ENCODE assay signal across 8 cellular contexts in genomic region chr9:757246-757881, GRCh38.
DNase-seq lines count a peak whose midpoint lies in the region; ATAC-seq and TF ChIP-seq lines count a peak whose summit lies in the region.

No MANE protein-coding gene starts in this region.

- peak; percentile 15 for DNase-seq in AG04450 (ENCODE audit: low read depth, low spot score)
- no peak for DNase-seq in Panc1 (ENCODE audit: low read depth, low spot score)
- DNase-seq in naive thymus-derived CD4-positive, alpha-beta T cell, result peak in 1 of 9 donors; percentile 4
- no peak for DNase-seq in NCI-H187 (lab: John Stamatoyannopoulos, UW)

- H3K27me3 Mint-ChIP-seq in naive thymus-derived CD4-positive, alpha-beta T cell, result peaks cover 0 to 10% (median 5%) of the 10 kb centered on the region in 5 donors

- peaks cover 0 to 22% (median 0%) of the 10 kb centered on the region in 7 donors for H3K4me1 Mint-ChIP-seq in naive thymus-derived CD4-positive, alpha-beta T cell

- BruUV-seq in Panc1 (replicated peaks; lab: Mats Ljungman, UMichigan), result no TSS peak

- CTCF ChIA-PET in AG04450 (lab: Charles Lee), result interaction anchor here (0.5 to 1.5 kb wide), 7 partner anchors 20 to 140 kb away, joined by 3 to 5 read pairs (median 3); no protein-coding TSS in a partner anchor
- CTCF ChIA-PET in Panc1 (lab: Charles Lee), result no interaction called here
- CTCF ChIA-PET in naive thymus-derived CD4-positive, alpha-beta T cell (lab: Charles Lee), result no interaction called here

- H3K27me3 ChIP-seq in AG04450 (ENCODE audit: control insufficient read depth, insufficient read depth, low read length) (no peaks in the 10 kb centered on the region), Panc1 (ENCODE audit: control insufficient read depth, insufficient read depth, low read length) (no peaks in the 10 kb centered on the region)
- H3K27me3 ChIP-seq in naive thymus-derived CD4-positive, alpha-beta T cell (ENCODE audit: control insufficient read depth in 2 of 2, insufficient read depth in 2 of 2, low read length in 2 of 2), result no peaks in the 10 kb centered on the region

- H3K9me3 ChIP-seq in AG04450 (ENCODE audit: control insufficient read depth, insufficient read depth, low read length) (no peaks in the 10 kb centered on the region), Panc1 (ENCODE audit: control insufficient read depth, insufficient read depth, low read depth, low read length) (no peaks in the 10 kb centered on the region)
- H3K9me3 ChIP-seq in naive thymus-derived CD4-positive, alpha-beta T cell (ENCODE audit: control insufficient read depth in 2 of 3, low read length in 3 of 3), result no peaks in the 10 kb centered on the region

- peaks cover 0 to 3% (median 0%) of the 10 kb centered on the region in 5 donors for H3K36me3 Mint-ChIP-seq in naive thymus-derived CD4-positive, alpha-beta T cell

- H3K36me3 ChIP-seq in Panc1 (ENCODE audit: control insufficient read depth, insufficient read depth, low read length), result no peaks in the 10 kb centered on the region
- no peaks in the 10 kb centered on the region for H3K36me3 ChIP-seq in naive thymus-derived CD4-positive, alpha-beta T cell (ENCODE audit: control insufficient read depth in 2 of 3, insufficient read depth in 3 of 3, low read length in 3 of 3)

- peak; percentile 67 for TF ChIP-seq CTCF in AG04450 (IDR thresholded peaks at IDR 0.05; ENCODE audit: low read depth, low read length)
- peak; percentile 43 for TF ChIP-seq CTCF in Panc1 (IDR thresholded peaks at IDR 0.05)

- H3K4me3 Mint-ChIP-seq in naive thymus-derived CD4-positive, alpha-beta T cell, result no peak overlapping the region

- H3K27ac ChIP-seq in AG04450 (ENCODE audit: low read depth, low read length), result no peak overlapping the region
- H3K27ac ChIP-seq in Panc1 (ENCODE audit: low read length), result no peak overlapping the region
- H3K27ac ChIP-seq in naive thymus-derived CD4-positive, alpha-beta T cell (ENCODE audit: low read depth, low read length), result no peak overlapping the region

- H3K27ac Mint-ChIP-seq in naive thymus-derived CD4-positive, alpha-beta T cell, result no peak overlapping the region

- ATAC-seq in GM18867 (IDR thresholded peaks at IDR 0.05; ENCODE audit: unreplicated experiment) (peak; percentile 48), Panc1 (0 out of 2 replicates have a peak, but pooled peaks have one; percentile 68), esophagus mucosa (peak; percentile 51), GM19324 (IDR thresholded peaks at IDR 0.05; ENCODE audit: low FRiP score, unreplicated experiment) (no peak), HG02981 (IDR thresholded peaks at IDR 0.05; ENCODE audit: unreplicated experiment) (no peak)
- peak; percentile 40 for ATAC-seq in naive thymus-derived CD4-positive, alpha-beta T cell

- POLR2A ChIA-PET in AG04450 (lab: Yijun Ruan, JAX) (no interaction called here), Panc1 (lab: Charles Lee) (interaction anchor here (0.6 kb wide), 1 partner anchor 360 kb away, joined by 8 read pairs; no protein-coding TSS in a partner anchor)
- POLR2A ChIA-PET in naive thymus-derived CD4-positive, alpha-beta T cell (lab: Charles Lee), result interaction anchor here (0.7 kb wide), 1 partner anchor 34 kb away, joined by 3 read pairs; no protein-coding TSS in a partner anchor

- intact Hi-C loops in Panc1 (cut with micrococcal nuclease; ENCODE audit: unreplicated experiment), result no loop called here
- intact Hi-C loops in naive thymus-derived CD4-positive, alpha-beta T cell (cut with micrococcal nuclease), result loop anchor here in 1 of 2 donors (2.0 to 5.0 kb wide), 2 partner anchors 145 to 370 kb away; no protein-coding TSS in a partner anchor

- in situ Hi-C loops in Panc1 (cut with HindIII; ENCODE audit: low pct_unique_long_range_greater_than_20kb, low sequenced_read_pairs), result no loop called here

- H3K9me3 Mint-ChIP-seq in naive thymus-derived CD4-positive, alpha-beta T cell, result peaks cover 0 to 2% (median 0%) of the 10 kb centered on the region in 11 donors

- H3K4me1 ChIP-seq in Panc1 (ENCODE audit: control insufficient read depth, insufficient read depth, low read length), result no peaks in the 10 kb centered on the region
- H3K4me1 ChIP-seq in naive thymus-derived CD4-positive, alpha-beta T cell (ENCODE audit: control insufficient read depth in 2 of 2, insufficient read depth in 2 of 2, low read length in 2 of 2), result no peaks in the 10 kb centered on the region

- H3K4me3 ChIP-seq in AG04450 (ENCODE audit: low read depth, low read length) (no peak overlapping the region), Panc1 (ENCODE audit: low read depth in 2 of 2, low read length in 2 of 2) (no peak overlapping the region)
- no peak overlapping the region for H3K4me3 ChIP-seq in naive thymus-derived CD4-positive, alpha-beta T cell (ENCODE audit: low read length)

Comparison
In these comparisons a context has a peak if more than half of its experiments do, and no peak if none do; other contexts are left out.
1. ATAC-seq: peak in GM18867 (single experiment), Panc1 (single experiment), esophagus mucosa (single experiment) and naive thymus-derived CD4-positive, alpha-beta T cell (single experiment); none in GM19324 (single experiment) and HG02981 (single experiment).